In the genomic region with DNA sequence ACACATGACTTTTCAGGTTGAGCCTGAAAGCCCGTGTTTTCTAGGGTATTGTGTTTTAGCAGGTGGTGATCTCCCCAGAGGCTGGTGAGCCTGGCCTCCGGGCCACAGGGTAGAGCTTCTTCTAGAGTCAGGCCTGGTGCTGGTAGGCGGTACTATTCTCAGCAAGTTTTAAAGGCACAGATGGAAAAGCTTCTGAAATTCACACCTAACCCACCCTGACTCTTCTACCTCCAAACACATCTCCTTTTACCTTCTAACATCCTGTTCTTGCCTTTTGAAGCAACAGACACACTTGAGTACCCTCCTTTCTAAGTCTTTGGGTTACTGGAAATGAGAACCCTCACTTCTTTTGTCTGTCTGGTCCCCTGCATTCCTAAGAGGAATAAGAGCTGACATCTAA, we compare ENCODE assay signal across 12 cellular contexts.
A peak's percentile ranks its signal among the peaks of the same experiment; 100 is the strongest.
DNase-seq lines count a peak whose midpoint lies in the region; ATAC-seq, FAIRE-seq and TF ChIP-seq lines count a peak whose summit lies in the region.
"Had no signal": no experiment of that assay in that cellular context is flagged by ENCODE, and none has a peak within 500 bp of the region (broad histone marks: within the 10 kb centered on the region; RNA-seq: fewer than 3 reads in every experiment).

No MANE protein-coding gene starts in this region.

- TF ChIP-seq CTCF in mesothelial cell of epicardium (IDR thresholded peaks at IDR 0.05; ENCODE audit: unreplicated experiment) = no peak
- TF ChIP-seq CTCF in omental fat pad (IDR thresholded peaks at IDR 0.05) = no peak

- DNase-seq in GM18507 (ENCODE audit: extremely low spot score, insufficient read length, low read depth) = no peak
- no peak for DNase-seq in activated naive CD8-positive, alpha-beta T cell treated with anti-CD3 and anti-CD28 coated beads for 36 hours
- DNase-seq in mesothelial cell of epicardium (ENCODE audit: low spot score in 2 of 2, unreplicated experiment in 2 of 2) = no peak
- no peak for DNase-seq in omental fat pad (ENCODE audit: low spot score)
- DNase-seq: AML-193, dermis blood vessel endothelial cell, NCI-H524, T1000 had no signal

- peak overlapping the region; percentile 2 for H3K27ac Mint-ChIP-seq in activated naive CD8-positive, alpha-beta T cell treated with anti-CD3 and anti-CD28 coated beads for 36 hours
- H3K27ac Mint-ChIP-seq in mesothelial cell of epicardium = no peak overlapping the region

- FAIRE-seq in GM18507 (lab: Jason Lieb, UNC) = peak; percentile 72

- no peaks in the 10 kb centered on the region for H3K9me3 Mint-ChIP-seq in activated naive CD8-positive, alpha-beta T cell treated with anti-CD3 and anti-CD28 coated beads for 36 hours
- H3K9me3 Mint-ChIP-seq in mesothelial cell of epicardium = no peaks in the 10 kb centered on the region

- H3K27me3 Mint-ChIP-seq in activated naive CD8-positive, alpha-beta T cell treated with anti-CD3 and anti-CD28 coated beads for 36 hours = peaks cover 9% of the 10 kb centered on the region
- no peaks in the 10 kb centered on the region for H3K27me3 Mint-ChIP-seq in mesothelial cell of epicardium (ENCODE audit: low read depth)

- H3K4me1 Mint-ChIP-seq in activated naive CD8-positive, alpha-beta T cell treated with anti-CD3 and anti-CD28 coated beads for 36 hours = peaks cover 10% of the 10 kb centered on the region
- H3K4me1 Mint-ChIP-seq in mesothelial cell of epicardium = peaks cover 2% of the 10 kb centered on the region

- peak; percentile 14 for ATAC-seq in GM19468 (IDR thresholded peaks at IDR 0.05; ENCODE audit: extremely low read depth, unreplicated experiment)
- peak; percentile 52 for ATAC-seq in HG03039 (IDR thresholded peaks at IDR 0.05; ENCODE audit: unreplicated experiment)
- no peak for ATAC-seq in GM19455 (IDR thresholded peaks at IDR 0.05; ENCODE audit: unreplicated experiment)
- no peak for ATAC-seq in omental fat pad (ENCODE audit: low FRiP score)
- no peak for ATAC-seq in GM18861 (IDR thresholded peaks at IDR 0.05; ENCODE audit: unreplicated experiment)

- H3K36me3 Mint-ChIP-seq in activated naive CD8-positive, alpha-beta T cell treated with anti-CD3 and anti-CD28 coated beads for 36 hours = peaks cover 1% of the 10 kb centered on the region
- H3K36me3 Mint-ChIP-seq in mesothelial cell of epicardium = peaks cover 18% of the 10 kb centered on the region

- no peak overlapping the region for H3K4me3 Mint-ChIP-seq in activated naive CD8-positive, alpha-beta T cell treated with anti-CD3 and anti-CD28 coated beads for 36 hours
- no peak overlapping the region for H3K4me3 Mint-ChIP-seq in mesothelial cell of epicardium

Comparison
In these comparisons a context has a peak if more than half of its experiments do, and no peak if none do; other contexts are left out.
1. ATAC-seq: peak in GM19468 (single experiment) and HG03039 (single experiment); none in GM19455 (single experiment), omental fat pad (single experiment) and GM18861 (single experiment).